ENCODE assay signal across 8 cellular contexts in genomic region chr2:128028668-128029054, GRCh38. TPM values are rescaled to one million over a fixed set of nuclear protein-coding genes. Genes with fewer than 3 reads are reported as not detected.
DNase-seq lines count a peak whose midpoint lies in the region; ATAC-seq and TF ChIP-seq lines count a peak whose summit lies in the region.

No MANE protein-coding gene starts in this region.

- peaks cover 20% of the 10 kb centered on the region for H3K27me3 ChIP-seq in iPS-18a (ENCODE audit: control insufficient read depth, insufficient read depth, low read length)

- H3K9me3 Mint-ChIP-seq in activated CD8-positive, alpha-beta T cell treated with anti-CD3 and anti-CD28 coated beads for 36 hours: no peaks in the 10 kb centered on the region
- H3K9me3 Mint-ChIP-seq in stimulated activated naive B cell treated with anti-CD40 and anti-IgM and Interleukin-4, amounts not matched to agents 10 μg/mL and 1 μg/mL and 100 μg/mL, for 72 hours: peaks cover 0 to 4% of the 10 kb centered on the region in 2 donors

- H3K27me3 Mint-ChIP-seq in activated CD8-positive, alpha-beta T cell treated with anti-CD3 and anti-CD28 coated beads for 36 hours: no peaks in the 10 kb centered on the region
- peaks cover 6 to 7% of the 10 kb centered on the region in 2 donors for H3K27me3 Mint-ChIP-seq in stimulated activated naive B cell treated with anti-CD40 and anti-IgM and Interleukin-4, amounts not matched to agents 10 μg/mL and 1 μg/mL and 100 μg/mL, for 72 hours

- H3K4me1 Mint-ChIP-seq in activated CD8-positive, alpha-beta T cell treated with anti-CD3 and anti-CD28 coated beads for 36 hours (ENCODE audit: low read depth): peaks cover 17% of the 10 kb centered on the region
- H3K4me1 Mint-ChIP-seq in stimulated activated naive B cell treated with anti-CD40 and anti-IgM and Interleukin-4, amounts not matched to agents 10 μg/mL and 1 μg/mL and 100 μg/mL, for 72 hours: peaks cover 7 to 18% of the 10 kb centered on the region in 2 donors

- peak; percentile 25 for DNase-seq in NCI-H2171 treated with DMSO at 0.1 percent for 48 hours (lab: John Stamatoyannopoulos, UW)
- no peak for DNase-seq in NCI-H2171 (lab: John Stamatoyannopoulos, UW)
- no peak for DNase-seq in activated CD8-positive, alpha-beta T cell treated with anti-CD3 and anti-CD28 coated beads for 36 hours
- no peak for DNase-seq in stimulated activated naive B cell treated with anti-CD40 and anti-IgM and Interleukin-4, amounts not matched to agents 10 μg/mL and 1 μg/mL and 100 μg/mL, for 72 hours
- no peak for DNase-seq in AG20443 (ENCODE audit: low spot score)

- H3K36me3 Mint-ChIP-seq in activated CD8-positive, alpha-beta T cell treated with anti-CD3 and anti-CD28 coated beads for 36 hours (ENCODE audit: low read depth): no peaks in the 10 kb centered on the region
- peaks cover 3 to 4% of the 10 kb centered on the region in 2 donors for H3K36me3 Mint-ChIP-seq in stimulated activated naive B cell treated with anti-CD40 and anti-IgM and Interleukin-4, amounts not matched to agents 10 μg/mL and 1 μg/mL and 100 μg/mL, for 72 hours

- peak overlapping the region; percentile 40 for H3K27ac Mint-ChIP-seq in activated CD8-positive, alpha-beta T cell treated with anti-CD3 and anti-CD28 coated beads for 36 hours
- H3K27ac Mint-ChIP-seq in stimulated activated naive B cell treated with anti-CD40 and anti-IgM and Interleukin-4, amounts not matched to agents 10 μg/mL and 1 μg/mL and 100 μg/mL, for 72 hours: no peak overlapping the region

- no peak overlapping the region for H3K9ac ChIP-seq in iPS-18a (ENCODE audit: low read length)

- no peak overlapping the region for H3K27ac ChIP-seq in iPS-18a (ENCODE audit: low read length)

- POLR2A ChIA-PET in activated CD8-positive, alpha-beta T cell treated with anti-CD3 and anti-CD28 coated beads for 36 hours (lab: Charles Lee): interaction anchor here (3.2 kb wide), 1 partner anchor 63 kb away, joined by 29 read pairs; the partner anchor contains the start of gene UGGT1

- no peaks in the 10 kb centered on the region for H3K9me3 ChIP-seq in iPS-18a (ENCODE audit: control insufficient read depth, low read depth, low read length)

- intact Hi-C loops in activated CD8-positive, alpha-beta T cell treated with anti-CD3 and anti-CD28 coated beads for 36 hours (cut with micrococcal nuclease): loop anchor here (2.0 kb wide), 1 partner anchor 62 kb away; the partner anchor contains the start of gene UGGT1

- H3K36me3 ChIP-seq in iPS-18a (ENCODE audit: control insufficient read depth, low read depth, low read length): no peaks in the 10 kb centered on the region

- ATAC-seq in activated CD8-positive, alpha-beta T cell treated with anti-CD3 and anti-CD28 coated beads for 36 hours: no peak
- ATAC-seq in stimulated activated naive B cell treated with anti-CD40 and anti-IgM and Interleukin-4, amounts not matched to agents 10 μg/mL and 1 μg/mL and 100 μg/mL, for 72 hours (replicated peaks): no peak
- ATAC-seq in HG03025 (IDR thresholded peaks at IDR 0.05; ENCODE audit: low FRiP score, unreplicated experiment) (no peak), HG03095 (IDR thresholded peaks at IDR 0.05; ENCODE audit: unreplicated experiment) (no peak)

- peak overlapping the region; percentile 75 for H3K4me3 ChIP-seq in iPS-18a (ENCODE audit: low read length)

- H3K4me1 ChIP-seq in iPS-18a (ENCODE audit: control insufficient read depth, low read depth, low read length): peaks cover 4% of the 10 kb centered on the region

- no peak for TF ChIP-seq CTCF in activated CD8-positive, alpha-beta T cell treated with anti-CD3 and anti-CD28 coated beads for 36 hours (IDR thresholded peaks at IDR 0.05)

- peak overlapping the region; percentile 72 for H3K4me3 Mint-ChIP-seq in activated CD8-positive, alpha-beta T cell treated with anti-CD3 and anti-CD28 coated beads for 36 hours
- peak overlapping the region; percentile 69 to 92 for H3K4me3 Mint-ChIP-seq in stimulated activated naive B cell treated with anti-CD40 and anti-IgM and Interleukin-4, amounts not matched to agents 10 μg/mL and 1 μg/mL and 100 μg/mL, for 72 hours

- CTCF ChIA-PET in activated CD8-positive, alpha-beta T cell treated with anti-CD3 and anti-CD28 coated beads for 36 hours (lab: Charles Lee): interaction anchor here (1.1 kb wide), 2 partner anchors 36 to 60 kb away, joined by 3 read pairs; no protein-coding TSS in a partner anchor

RNA-seq across cellular contexts. Expression of gene SAP130, which starts 0.8 kb away (rescaled TPM):
- total RNA-seq in activated CD8-positive, alpha-beta T cell treated with anti-CD3 and anti-CD28 coated beads for 36 hours: 10 to 100 TPM; 24.4 to 31.9 TPM
